In genomic region chr20:1001981-1002681, GRCh38 we compare ENCODE assay signal across 12 cellular contexts. TPM values are rescaled to one million over a fixed set of nuclear protein-coding genes. Genes with fewer than 3 reads are reported as not detected.
DNase-seq lines count a peak whose midpoint lies in the region; ATAC-seq and TF ChIP-seq lines count a peak whose summit lies in the region.
"Had no signal": no experiment of that assay in that cellular context is flagged by ENCODE, and none has a peak within 500 bp of the region (broad histone marks: within the 10 kb centered on the region; RNA-seq: fewer than 3 reads in every experiment).

TSS of gene RSPO4 (minus strand) at chr20:1002311. CDS start at chr20:1002164, 147 bp downstream.

- H3K9me3 Mint-ChIP-seq in glutamatergic neuron (ENCODE audit: unreplicated experiment) = no peaks in the 10 kb centered on the region
- no peaks in the 10 kb centered on the region for H3K9me3 Mint-ChIP-seq in progenitor cell of endocrine pancreas (ENCODE audit: low read depth)

- no peak for ATAC-seq in SK-N-SH treated with all-trans-retinoic acid at 6 μM for 48 hours
- ATAC-seq in GM19463 (IDR thresholded peaks at IDR 0.05; ENCODE audit: unreplicated experiment) = no peak

- H4K20me1 ChIP-seq in SK-N-SH (ENCODE audit: insufficient read depth) = no peaks in the 10 kb centered on the region

- no peak for TF ChIP-seq RAD21 in SK-N-SH (IDR thresholded peaks at IDR 0.05; ENCODE audit: low read length)

- no peaks in the 10 kb centered on the region for H3K79me2 ChIP-seq in SK-N-SH (ENCODE audit: insufficient read depth)

- peaks cover 5% of the 10 kb centered on the region for H3K4me1 Mint-ChIP-seq in glutamatergic neuron (ENCODE audit: low read depth, unreplicated experiment)
- peaks cover 6% of the 10 kb centered on the region for H3K4me1 Mint-ChIP-seq in progenitor cell of endocrine pancreas (ENCODE audit: low read depth)

- no peaks in the 10 kb centered on the region for H3F3A ChIP-seq in SK-N-SH (replicated peaks; ENCODE audit: insufficient read depth)

- POLR2A ChIA-PET in SK-N-SH (lab: Yijun Ruan, JAX) = no interaction called here

- no peak for TF ChIP-seq EP300 in SK-N-SH (IDR thresholded peaks at IDR 0.05; ENCODE audit: borderline replicate concordance in 1 of 2, low read depth in 1 of 2, low read length in 1 of 2)

- 27% methylated on average over 7 of the region's 85 CpGs for WGBS in SK-N-SH (ENCODE audit: low lambda C conversion rate)

- H3K27me3 Mint-ChIP-seq in glutamatergic neuron (ENCODE audit: unreplicated experiment) (peaks cover 21% of the 10 kb centered on the region), progenitor cell of endocrine pancreas (peaks cover 40% of the 10 kb centered on the region)

- no peak within 1 kb of the TSS for H3K27ac ChIP-seq in SK-N-SH (ENCODE audit: low read depth in 2 of 2, low read length in 1 of 2)
- H3K27ac ChIP-seq: esophagus muscularis mucosa had no signal

- H3K4me1 ChIP-seq in SK-N-SH (ENCODE audit: control insufficient read depth in 1 of 2, insufficient read depth in 2 of 2, low read depth in 1 of 2, low read length in 1 of 2) (peaks cover 0 to 18% of the 10 kb centered on the region in 2 experiments; a peak in 1 of 4 replicates), NT2/D1 (ENCODE audit: insufficient read depth, insufficient read length) (no peaks in the 10 kb centered on the region)

- H3K36me3 Mint-ChIP-seq in glutamatergic neuron (ENCODE audit: unreplicated experiment) = no peaks in the 10 kb centered on the region
- no peaks in the 10 kb centered on the region for H3K36me3 Mint-ChIP-seq in progenitor cell of endocrine pancreas (ENCODE audit: insufficient read depth)

- H2AFZ ChIP-seq in SK-N-SH (ENCODE audit: low read depth) = no peak within 1 kb of the TSS

- peak within 1 kb of the TSS; percentile 95 for H3K4me3 Mint-ChIP-seq in glutamatergic neuron (ENCODE audit: unreplicated experiment)
- peak within 1 kb of the TSS; percentile 82 for H3K4me3 Mint-ChIP-seq in progenitor cell of endocrine pancreas (ENCODE audit: low read depth)

- H3K9ac ChIP-seq in SK-N-SH = no peak within 1 kb of the TSS
- peak within 1 kb of the TSS; percentile 82 for H3K9ac ChIP-seq in NT2/D1 (ENCODE audit: insufficient read length, low read depth)

- H3K4me2 ChIP-seq in SK-N-SH = no peak within 1 kb of the TSS

- no peak for TF ChIP-seq CTCF in SK-N-SH (IDR thresholded peaks at IDR 0.05)
- no peak for TF ChIP-seq CTCF in glutamatergic neuron (IDR thresholded peaks at IDR 0.05; ENCODE audit: partially characterized antibody, unreplicated experiment)
- TF ChIP-seq CTCF in progenitor cell of endocrine pancreas (IDR thresholded peaks at IDR 0.05; ENCODE audit: unreplicated experiment) = no peak

- H3K36me3 ChIP-seq in SK-N-SH (replicated peaks in 1 of 2; ENCODE audit: control insufficient read depth in 1 of 2, insufficient read depth in 2 of 2, low read length in 1 of 2) = no peaks in the 10 kb centered on the region
- H3K36me3 ChIP-seq in NT2/D1 (ENCODE audit: insufficient read depth, insufficient read length, low read length) = peaks cover 1% of the 10 kb centered on the region
- H3K36me3 ChIP-seq: esophagus muscularis mucosa had no signal

- H3K9me3 ChIP-seq in SK-N-SH = no peaks in the 10 kb centered on the region
- no peaks in the 10 kb centered on the region for H3K9me3 ChIP-seq in NT2/D1 (ENCODE audit: insufficient read depth, low read length)
- H3K9me3 ChIP-seq: esophagus muscularis mucosa had no signal

- H3K27me3 ChIP-seq in SK-N-SH (ENCODE audit: insufficient read depth) (peaks cover 19% of the 10 kb centered on the region; the same call in 1 of the 2 replicates), NT2/D1 (ENCODE audit: insufficient read depth, insufficient read length) (peaks cover 26% of the 10 kb centered on the region)

- H3K4me3 ChIP-seq in SK-N-SH (ENCODE audit: low read depth in 2 of 2, low read length in 1 of 2) (peak within 1 kb of the TSS in 1 of 2 experiments; percentile 37; a peak in 2 of 4 replicates), NT2/D1 (ENCODE audit: insufficient read length, low read depth) (peak within 1 kb of the TSS; percentile 50)

- no peaks in the 10 kb centered on the region; the same call in 1 of the 2 replicates for H3K9me2 ChIP-seq in SK-N-SH

- CTCF ChIA-PET in SK-N-SH (lab: Yijun Ruan, JAX) = interaction anchor here (0.9 to 2.7 kb wide), 4 partner anchors 17 to 106 kb away, joined by 3 to 10 read pairs (median 3); no protein-coding TSS in a partner anchor

- DNase-seq in SK-N-SH (peak; percentile 86), NT2/D1 (ENCODE audit: low read depth, low spot score) (no peak), glutamatergic neuron (peak; percentile 23), progenitor cell of endocrine pancreas (ENCODE audit: low spot score, unreplicated experiment) (peak; percentile 25), ureter (ENCODE audit: low spot score) (no peak), NCI-H446 (lab: John Stamatoyannopoulos, UW) (no peak)
- DNase-seq: NCI-H2081 treated with DMSO at 0.1 percent for 48 hours; stimulated activated CD4-positive, alpha-beta T cell treated with anti-CD3 and anti-CD28 coated beads, Interleukin-4, amount 100 ng/mL, for 1 hour had no signal

- H3K27ac Mint-ChIP-seq in glutamatergic neuron (ENCODE audit: unreplicated experiment) (no peak within 1 kb of the TSS), progenitor cell of endocrine pancreas (no peak within 1 kb of the TSS)

TF ChIP-seq in SK-N-SH, 30 proteins besides CTCF, POLR2A, EP300 and RAD21:
- TF ChIP-seq NRF1 (IDR thresholded peaks at IDR 0.05; ENCODE audit: low read depth, low read length) = peak; percentile 5; the same call in 1 of the 2 replicates
- no peak for TF ChIP-seq RXRA (IDR thresholded peaks at IDR 0.05; ENCODE audit: borderline replicate concordance, low read depth)
- TF ChIP-seq, protein P1, sequence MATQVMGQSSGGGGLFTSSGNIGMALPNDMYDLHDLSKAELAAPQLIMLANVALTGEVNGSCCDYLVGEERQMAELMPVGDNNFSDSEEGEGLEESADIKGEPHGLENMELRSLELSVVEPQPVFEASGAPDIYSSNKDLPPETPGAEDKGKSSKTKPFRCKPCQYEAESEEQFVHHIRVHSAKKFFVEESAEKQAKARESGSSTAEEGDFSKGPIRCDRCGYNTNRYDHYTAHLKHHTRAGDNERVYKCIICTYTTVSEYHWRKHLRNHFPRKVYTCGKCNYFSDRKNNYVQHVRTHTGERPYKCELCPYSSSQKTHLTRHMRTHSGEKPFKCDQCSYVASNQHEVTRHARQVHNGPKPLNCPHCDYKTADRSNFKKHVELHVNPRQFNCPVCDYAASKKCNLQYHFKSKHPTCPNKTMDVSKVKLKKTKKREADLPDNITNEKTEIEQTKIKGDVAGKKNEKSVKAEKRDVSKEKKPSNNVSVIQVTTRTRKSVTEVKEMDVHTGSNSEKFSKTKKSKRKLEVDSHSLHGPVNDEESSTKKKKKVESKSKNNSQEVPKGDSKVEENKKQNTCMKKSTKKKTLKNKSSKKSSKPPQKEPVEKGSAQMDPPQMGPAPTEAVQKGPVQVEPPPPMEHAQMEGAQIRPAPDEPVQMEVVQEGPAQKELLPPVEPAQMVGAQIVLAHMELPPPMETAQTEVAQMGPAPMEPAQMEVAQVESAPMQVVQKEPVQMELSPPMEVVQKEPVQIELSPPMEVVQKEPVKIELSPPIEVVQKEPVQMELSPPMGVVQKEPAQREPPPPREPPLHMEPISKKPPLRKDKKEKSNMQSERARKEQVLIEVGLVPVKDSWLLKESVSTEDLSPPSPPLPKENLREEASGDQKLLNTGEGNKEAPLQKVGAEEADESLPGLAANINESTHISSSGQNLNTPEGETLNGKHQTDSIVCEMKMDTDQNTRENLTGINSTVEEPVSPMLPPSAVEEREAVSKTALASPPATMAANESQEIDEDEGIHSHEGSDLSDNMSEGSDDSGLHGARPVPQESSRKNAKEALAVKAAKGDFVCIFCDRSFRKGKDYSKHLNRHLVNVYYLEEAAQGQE (IDR thresholded peaks at IDR 0.05; ENCODE audit: low read depth, low read length) = no peak

TF ChIP-seq in SK-N-SH treated with all-trans-retinoic acid at 6 μM for 48 hours, 23 proteins besides CTCF, POLR2A, EP300 and RAD21 (continues in another document):
- no peak for TF ChIP-seq ZC3H10 (CRISPR knock-in tag; IDR thresholded peaks at IDR 0.05)
- TF ChIP-seq TCF4 (CRISPR knock-in tag; IDR thresholded peaks at IDR 0.05; ENCODE audit: borderline replicate concordance) = no peak
- no peak for TF ChIP-seq CSDC2 (CRISPR knock-in tag; IDR thresholded peaks at IDR 0.05)
- TF ChIP-seq, protein P2, sequence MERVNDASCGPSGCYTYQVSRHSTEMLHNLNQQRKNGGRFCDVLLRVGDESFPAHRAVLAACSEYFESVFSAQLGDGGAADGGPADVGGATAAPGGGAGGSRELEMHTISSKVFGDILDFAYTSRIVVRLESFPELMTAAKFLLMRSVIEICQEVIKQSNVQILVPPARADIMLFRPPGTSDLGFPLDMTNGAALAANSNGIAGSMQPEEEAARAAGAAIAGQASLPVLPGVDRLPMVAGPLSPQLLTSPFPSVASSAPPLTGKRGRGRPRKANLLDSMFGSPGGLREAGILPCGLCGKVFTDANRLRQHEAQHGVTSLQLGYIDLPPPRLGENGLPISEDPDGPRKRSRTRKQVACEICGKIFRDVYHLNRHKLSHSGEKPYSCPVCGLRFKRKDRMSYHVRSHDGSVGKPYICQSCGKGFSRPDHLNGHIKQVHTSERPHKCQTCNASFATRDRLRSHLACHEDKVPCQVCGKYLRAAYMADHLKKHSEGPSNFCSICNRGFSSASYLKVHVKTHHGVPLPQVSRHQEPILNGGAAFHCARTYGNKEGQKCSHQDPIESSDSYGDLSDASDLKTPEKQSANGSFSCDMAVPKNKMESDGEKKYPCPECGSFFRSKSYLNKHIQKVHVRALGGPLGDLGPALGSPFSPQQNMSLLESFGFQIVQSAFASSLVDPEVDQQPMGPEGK (CRISPR knock-in tag; IDR thresholded peaks at IDR 0.05; ENCODE audit: borderline replicate concordance) = no peak

RNA-seq across cellular contexts. Expression of gene RSPO4, which starts in this region (rescaled TPM):
- polyA plus RNA-seq in SK-N-SH (2012; rRNA removed) = 0.03 TPM in 1 of 2 replicates, not detected in the other
- polyA plus RNA-seq in SK-N-SH (2012; cell fraction: cytosol; rRNA removed) = 0.03 and 0.04 TPM in 2 replicates
- 0.06 and 0.08 TPM in 2 replicates for polyA plus RNA-seq in SK-N-SH (2012; cell fraction: nucleus; rRNA removed)
- total RNA-seq in glutamatergic neuron (ENCODE audit: unreplicated experiment) = 0.86 TPM
- 1.4 and 1.7 TPM in 2 replicates for total RNA-seq in progenitor cell of endocrine pancreas
- total RNA-seq in ureter = not detected
- total RNA-seq: T-helper 2 cell treated with Interferon-gamma antibody and Interleukin-4, amounts not matched to agents 100 ng/mL and 5 ng/mL, for 36 hours had no signal

Comparison
In these comparisons a context has a peak if more than half of its experiments do, and no peak if none do; other contexts are left out.
1. Peak in DNase-seq in SK-N-SH; RNA of the gene not detected or under 1 TPM.
2. Peak in DNase-seq in glutamatergic neuron; RNA of the gene not detected or under 1 TPM.